In the genomic region with DNA sequence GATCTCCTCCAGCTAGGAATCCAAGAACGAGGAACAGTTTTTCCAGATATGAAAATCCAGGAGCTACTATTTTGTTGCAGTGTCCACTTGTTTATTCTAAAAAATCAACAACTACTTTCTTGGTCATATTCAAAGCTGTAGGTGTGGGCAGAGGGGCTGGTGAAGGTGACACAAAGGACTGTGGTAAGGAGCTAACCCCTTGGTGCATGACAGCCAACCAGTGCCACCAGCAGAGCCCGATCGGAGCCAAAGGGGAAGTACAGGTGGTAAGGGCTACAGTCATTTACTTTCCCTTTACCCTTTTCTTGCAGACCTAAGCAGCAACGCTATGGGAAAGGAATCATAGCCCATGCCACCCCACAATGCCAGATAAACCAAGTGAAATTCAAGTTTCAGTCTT, we compare ENCODE assay signal across 11 cellular contexts. TPM values are rescaled to one million over a fixed set of nuclear protein-coding genes. Genes with fewer than 3 reads are reported as not detected.
A peak's percentile ranks its signal among the peaks of the same experiment; 100 is the strongest.
DNase-seq lines count a peak whose midpoint lies in the region; ATAC-seq, FAIRE-seq and TF ChIP-seq lines count a peak whose summit lies in the region.
"Had no signal": no experiment of that assay in that cellular context is flagged by ENCODE, and none has a peak within 500 bp of the region (broad histone marks: within the 10 kb centered on the region; RNA-seq: fewer than 3 reads in every experiment).

No MANE protein-coding gene starts in this region.

- TF ChIP-seq CTCF in GM10248 (IDR thresholded peaks at IDR 0.05; ENCODE audit: control extremely low read depth, extremely low read depth, low read depth, missing control alignments) (no peak), chondrocyte (IDR thresholded peaks at IDR 0.05) (no peak), H9 (conservative IDR thresholded peaks at IDR 0.05) (no peak)

- H4K91ac ChIP-seq in H9 (ENCODE audit: insufficient read length, low read depth, low read length), result no peak overlapping the region

- H2AFZ ChIP-seq in GM23248, result no peak overlapping the region
- H2AFZ ChIP-seq in H9 (ENCODE audit: low read length), result no peak overlapping the region

- no peak overlapping the region for H2BK5ac ChIP-seq in H9 (ENCODE audit: insufficient read length, low read length)

- H3K27me3 ChIP-seq in GM23248 (replicated peaks; ENCODE audit: insufficient read depth), result no peaks in the 10 kb centered on the region
- H3K27me3 ChIP-seq in H9 (ENCODE audit: insufficient read depth, low read length), result no peaks in the 10 kb centered on the region

- POLR2A ChIA-PET in GM10248 (lab: Yijun Ruan, JAX), result interaction anchor here (0.6 to 1.5 kb wide), 4 partner anchors 8 to 327 kb away, joined by 3 to 4 read pairs (median 3); no protein-coding TSS in a partner anchor

- H3K36me3 ChIP-seq in GM23248 (ENCODE audit: low read depth), result no peaks in the 10 kb centered on the region

- no peaks in the 10 kb centered on the region for H4K20me1 ChIP-seq in GM23248 (ENCODE audit: insufficient read depth)
- no peaks in the 10 kb centered on the region for H4K20me1 ChIP-seq in H9 (ENCODE audit: control insufficient read depth, insufficient read depth, insufficient read length)

- H3K36me3 Mint-ChIP-seq in chondrocyte (ENCODE audit: low read depth) (peaks cover 2% of the 10 kb centered on the region), H9 (ENCODE audit: insufficient read depth in 1 of 3, low read depth in 3 of 3) (no peaks in the 10 kb centered on the region)

- DNase-seq in GM10248 (ENCODE audit: extremely low spot score) (peak; percentile 47), GM19239 (ENCODE audit: insufficient read length, low spot score) (no peak), chondrocyte (ENCODE audit: low spot score) (no peak), GM23248 (no peak), H9 (no peak), HuH-7 (ENCODE audit: low spot score) (no peak), substantia nigra (lab: John Stamatoyannopoulos, UW) (no peak)
- DNase-seq: IMR-90 had no signal

- H3K4me3 ChIP-seq in GM23248, result no peak overlapping the region

- H2BK20ac ChIP-seq in H9 (ENCODE audit: low read depth, low read length, poor library complexity, severe bottlenecking), result no peak overlapping the region

- CTCF ChIA-PET in GM10248 (lab: Yijun Ruan, JAX), result interaction anchor here (0.9 to 5.5 kb wide), 7 partner anchors 9 to 52 kb away, joined by 3 to 36 read pairs (median 5); no protein-coding TSS in a partner anchor

- no peak overlapping the region for H2AK5ac ChIP-seq in H9 (ENCODE audit: insufficient read length, low read length)

- H3K27me3 Mint-ChIP-seq in chondrocyte (ENCODE audit: low read depth), result no peaks in the 10 kb centered on the region
- peaks cover 4% of the 10 kb centered on the region for H3K27me3 Mint-ChIP-seq in H9 (ENCODE audit: low read depth)

- no peaks in the 10 kb centered on the region for H3K79me1 ChIP-seq in H9 (ENCODE audit: insufficient read depth, low read depth, low read length, poor library complexity, severe bottlenecking)

- no peak overlapping the region for H2BK15ac ChIP-seq in H9 (ENCODE audit: low read depth, low read length)

- H3K27ac ChIP-seq in GM23248 (no peak overlapping the region), H9 (ENCODE audit: insufficient read length, low read depth, low read length) (no peak overlapping the region), substantia nigra (ENCODE audit: low read depth, low read length, poor library complexity, severe bottlenecking) (no peak overlapping the region)

- H3K9me3 Mint-ChIP-seq in chondrocyte (ENCODE audit: low read depth) (no peaks in the 10 kb centered on the region), H9 (no peaks in the 10 kb centered on the region; a peak in 1 of 5 replicates)

- H3K18ac ChIP-seq in H9 (ENCODE audit: insufficient read length, low read depth, low read length), result no peak overlapping the region

- no peaks in the 10 kb centered on the region for H3K23me2 ChIP-seq in H9 (ENCODE audit: insufficient read length, low read depth, low read length, poor library complexity, severe bottlenecking)

- H4K5ac ChIP-seq in H9 (ENCODE audit: insufficient read length, low read depth, low read length), result no peak overlapping the region

- peak; percentile 79 for FAIRE-seq in GM19239 (lab: Jason Lieb, UNC)
- FAIRE-seq: keratinocyte had no signal

- H3T11ph ChIP-seq in H9 (ENCODE audit: low read length), result no peak overlapping the region

- H3K4me1 ChIP-seq in GM23248 (ENCODE audit: insufficient read depth), result peaks cover 14% of the 10 kb centered on the region
- no peaks in the 10 kb centered on the region for H3K4me1 ChIP-seq in H9 (ENCODE audit: insufficient read depth, low read length)

- H3K79me2 ChIP-seq in GM23248 (ENCODE audit: insufficient read depth) (no peaks in the 10 kb centered on the region), H9 (ENCODE audit: insufficient read depth, low read length) (no peaks in the 10 kb centered on the region)

- in situ Hi-C loops in GM23248 (cut with MboI), result no loop called here

- no peak overlapping the region for H3K4me3 Mint-ChIP-seq in chondrocyte (ENCODE audit: unreplicated experiment)
- H3K4me3 Mint-ChIP-seq in H9, result no peak overlapping the region

- H3K14ac ChIP-seq in H9 (ENCODE audit: insufficient read depth, low read length), result no peak overlapping the region

- H3K23ac ChIP-seq in H9 (ENCODE audit: insufficient read length, low read depth, low read length), result no peak overlapping the region

- no peak overlapping the region for H3K9ac ChIP-seq in GM23248
- H3K9ac ChIP-seq in H9 (ENCODE audit: extremely low read depth, insufficient read length, low read length), result no peak overlapping the region

- no peak overlapping the region for H2BK120ac ChIP-seq in H9 (ENCODE audit: low read depth, low read length, poor library complexity, severe bottlenecking)

- peaks cover 65% of the 10 kb centered on the region for H3K4me1 Mint-ChIP-seq in chondrocyte (ENCODE audit: low read depth)
- H3K4me1 Mint-ChIP-seq in H9, result peaks cover 20 to 27% of the 10 kb centered on the region in 2 experiments

- no peaks in the 10 kb centered on the region for H3K9me3 ChIP-seq in GM23248 (ENCODE audit: low read depth)
- no peaks in the 10 kb centered on the region for H3K9me3 ChIP-seq in H9 (ENCODE audit: control insufficient read depth, low read depth, low read length)

- H3K27ac Mint-ChIP-seq in chondrocyte (ENCODE audit: unreplicated experiment), result peak overlapping the region; percentile 49
- no peak overlapping the region for H3K27ac Mint-ChIP-seq in H9

- no peak overlapping the region for H3K4me2 ChIP-seq in GM23248 (ENCODE audit: unreplicated experiment)
- no peak overlapping the region for H3K4me2 ChIP-seq in H9 (ENCODE audit: insufficient read depth, insufficient read length, low read length)

- no peaks in the 10 kb centered on the region for H3F3A ChIP-seq in GM23248 (ENCODE audit: insufficient read depth)

- H2BK12ac ChIP-seq in H9 (ENCODE audit: insufficient read length, low read depth, low read length), result no peak overlapping the region

- H3K9me2 ChIP-seq in GM23248 (ENCODE audit: insufficient read depth), result no peaks in the 10 kb centered on the region

- H3K56ac ChIP-seq in H9 (ENCODE audit: insufficient read length, low read depth, low read length), result no peak overlapping the region

- H4K8ac ChIP-seq in H9 (replicated peaks; ENCODE audit: insufficient read length, low read depth, low read length), result no peak overlapping the region

- 79 to 87% methylated on average over 4 of the region's 4 CpGs for WGBS in GM23248 (ENCODE audit: low coverage in 1 of 2, low lambda C conversion rate in 2 of 2, missing lambda C conversion rate in 2 of 2), 2 experiments
- WGBS in H9 (ENCODE audit: extremely low coverage, insufficient read length, low lambda C conversion rate), result no CpG with 5 or more reads among the region's 4 CpGs

- H3K4ac ChIP-seq in H9 (ENCODE audit: low read depth, low read length), result no peak overlapping the region

- ATAC-seq in HG03103 (IDR thresholded peaks at IDR 0.05; ENCODE audit: low read depth, unreplicated experiment), result peak; percentile 39

RNA-seq across cellular contexts. Expression of gene PLA1A, which starts 30.7 kb away (rescaled TPM):
- total RNA-seq in chondrocyte (0.55 to 0.92 TPM (median 0.82 TPM) in 3 replicates), H9 (2021) (not detected in 2 replicates)
- total RNA-seq in GM23248 (2014; rRNA removed; shearing (Covaris generic)), result not detected in 2 replicates
- polyA plus RNA-seq in GM23248 (2016; fragmentation: Nextera tagmentation; extraction: Ambion mirVana), result not detected in 2 replicates
- total RNA-seq: G401, IMR-90 had no signal
- polyA plus RNA-seq: IMR-90, keratinocyte had no signal

RNA-seq across cellular contexts. Expression of gene POPDC2, which starts 32.0 kb away (rescaled TPM):
- total RNA-seq in chondrocyte (0.80 to 1.1 TPM (median 1.0 TPM) in 3 replicates), H9 (2021) (0.37 and 0.97 TPM in 2 replicates)
- total RNA-seq in GM23248 (2014; rRNA removed; shearing (Covaris generic)), result not detected in 2 replicates
- polyA plus RNA-seq in GM23248 (2016; fragmentation: Nextera tagmentation; extraction: Ambion mirVana), result 0.74 and 1.2 TPM in 2 replicates
- total RNA-seq: G401 had no signal

RNA-seq across cellular contexts. Expression of gene COX17, which starts 48.8 kb away (rescaled TPM):
- 19.9 to 23.7 TPM (median 21.1 TPM) in 3 replicates for total RNA-seq in chondrocyte
- 7.0 and 27.7 TPM in 2 replicates for total RNA-seq in GM23248 (2014; rRNA removed; shearing (Covaris generic))
- 53.3 and 56.7 TPM in 2 replicates for polyA plus RNA-seq in GM23248 (2016; fragmentation: Nextera tagmentation; extraction: Ambion mirVana)
- total RNA-seq in H9 (2021), result 47.0 and 53.4 TPM in 2 replicates

RNA-seq across cellular contexts. Expression of gene ADPRH, which starts 49.1 kb away (rescaled TPM):
- total RNA-seq in chondrocyte (1.4 to 5.3 TPM (median 3.9 TPM) in 3 replicates), H9 (2021) (3.1 and 3.6 TPM in 2 replicates)
- 2.1 and 6.6 TPM in 2 replicates for total RNA-seq in GM23248 (2014; rRNA removed; shearing (Covaris generic))
- 1.7 and 2.3 TPM in 2 replicates for polyA plus RNA-seq in GM23248 (2016; fragmentation: Nextera tagmentation; extraction: Ambion mirVana)
- total RNA-seq: G401 had no signal
